Comparison of ENCODE assay signal across 25 cellular contexts in the genomic region with DNA sequence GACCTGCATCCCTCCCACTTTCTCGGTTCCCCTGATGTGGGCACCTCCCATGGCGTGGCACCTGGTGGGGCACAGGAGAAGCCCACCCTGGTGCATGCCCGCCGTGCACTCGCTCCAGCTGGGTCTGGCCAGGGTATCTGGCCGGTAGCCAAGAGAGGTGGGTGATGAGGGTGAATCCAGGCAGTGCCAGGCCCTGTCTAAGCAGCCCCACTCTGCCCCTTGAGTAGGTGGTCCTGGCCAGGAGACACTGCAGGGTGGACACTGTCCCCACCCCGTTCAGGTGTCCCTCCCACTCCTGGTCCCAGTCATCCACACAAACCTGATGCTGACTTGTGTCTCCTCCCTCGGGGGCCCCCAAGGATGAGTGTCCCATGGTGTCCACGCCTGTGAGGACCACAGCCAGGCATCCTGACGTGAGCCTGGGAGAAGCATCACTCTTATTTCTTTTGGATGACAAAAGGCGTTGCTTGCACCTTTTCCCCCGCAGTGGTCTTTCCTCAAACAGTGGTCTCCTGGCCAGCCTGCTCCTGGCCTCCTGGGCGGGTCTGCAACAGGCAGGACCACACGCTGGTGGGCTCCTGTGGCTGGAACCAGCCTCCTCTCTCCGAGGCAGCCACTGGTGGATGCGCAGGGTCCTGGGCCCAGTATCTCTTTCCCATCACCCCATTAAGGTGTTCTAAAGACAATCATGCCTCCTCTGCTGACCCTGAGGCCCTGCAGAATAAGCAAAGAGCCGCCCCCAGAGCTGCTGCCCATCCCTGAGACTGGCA.
"Had no signal": no experiment of that assay in that cellular context is flagged by ENCODE, and none has a peak within 500 bp of the region (broad histone marks: within the 10 kb centered on the region; RNA-seq: fewer than 3 reads in every experiment).

No MANE protein-coding gene starts in this region.

- DNase-seq: activated B cell treated with CpG ODN at 0.5 μM for 24 hours; activated CD4-positive, alpha-beta T cell treated with anti-CD3 and anti-CD28 coated beads for 36 hours; activated CD4-positive, alpha-beta T cell treated with anti-CD3 and anti-CD28 coated beads, Interleukin-2, amount 50 U/mL, for 4 hours; activated naive CD8-positive, alpha-beta T cell treated with anti-CD3 and anti-CD28 coated beads, Interleukin-2, amount 10 ng/mL, durations not matched to agents 7 days and 5 days; cerebellar nuclear complex; cortex of kidney; effector memory CD8-positive, alpha-beta T cell; erythroblast; gastrocnemius medialis; glutamatergic neuron; left cardiac atrium; natural killer cell; stimulated activated CD4-positive, alpha-beta T cell treated with anti-CD3 and anti-CD28 coated beads, Interleukin-15, amount 100 ng/mL, for 24 hours; stimulated activated CD4-positive, alpha-beta T cell treated with anti-CD3 and anti-CD28 coated beads, Interleukin-2, amount 100 ng/mL, for 24 hours; stimulated activated naive B cell treated with anti-CD40 and anti-IgM and Interleukin-4, amounts not matched to agents 10 μg/mL and 1 μg/mL and 100 μg/mL, for 72 hours; stomach; thyroid gland; upper lobe of left lung had no signal

- H3K4me1 ChIP-seq: ascending aorta, gastrocnemius medialis, neural progenitor cell, stomach, thyroid gland, upper lobe of left lung had no signal

- H3K27ac ChIP-seq: ascending aorta, cardiac muscle cell, gastrocnemius medialis, neural progenitor cell, stomach, thyroid gland, upper lobe of left lung had no signal

- H3K9me3 ChIP-seq: ascending aorta, gastrocnemius medialis, stomach, thyroid gland, upper lobe of left lung had no signal

- H3K9me3 Mint-ChIP-seq: activated B cell treated with CpG ODN at 0.5 μM for 24 hours; activated naive CD8-positive, alpha-beta T cell treated with anti-CD3 and anti-CD28 coated beads, Interleukin-2, amount 10 ng/mL, durations not matched to agents 7 days and 5 days; effector memory CD8-positive, alpha-beta T cell; memory B cell; natural killer cell; neural progenitor cell had no signal

- H3K4me1 Mint-ChIP-seq: activated B cell treated with CpG ODN at 0.5 μM for 24 hours; activated naive CD8-positive, alpha-beta T cell treated with anti-CD3 and anti-CD28 coated beads, Interleukin-2, amount 10 ng/mL, durations not matched to agents 7 days and 5 days; memory B cell; natural killer cell; stimulated activated naive B cell treated with anti-CD40 and anti-IgM and Interleukin-4, amounts not matched to agents 10 μg/mL and 1 μg/mL and 100 μg/mL, for 72 hours had no signal

- H3K36me3 ChIP-seq: ascending aorta, cardiac muscle cell, gastrocnemius medialis, neural progenitor cell, stomach, thyroid gland, upper lobe of left lung had no signal

- H3K4me3 ChIP-seq: ascending aorta, cardiac muscle cell, gastrocnemius medialis, neural progenitor cell, smooth muscle cell, stomach, thyroid gland, upper lobe of left lung had no signal

- H3K4me3 Mint-ChIP-seq: activated B cell treated with CpG ODN at 0.5 μM for 24 hours; activated CD4-positive, alpha-beta T cell treated with anti-CD3 and anti-CD28 coated beads for 36 hours; activated naive CD8-positive, alpha-beta T cell treated with anti-CD3 and anti-CD28 coated beads, Interleukin-2, amount 10 ng/mL, durations not matched to agents 7 days and 5 days; brain; effector memory CD8-positive, alpha-beta T cell; memory B cell; natural killer cell; neural progenitor cell; stimulated activated naive B cell treated with anti-CD40 and anti-IgM and Interleukin-4, amounts not matched to agents 10 μg/mL and 1 μg/mL and 100 μg/mL, for 72 hours had no signal

- H3K27ac Mint-ChIP-seq: activated B cell treated with CpG ODN at 0.5 μM for 24 hours; activated CD4-positive, alpha-beta T cell treated with anti-CD3 and anti-CD28 coated beads for 36 hours; activated naive CD8-positive, alpha-beta T cell treated with anti-CD3 and anti-CD28 coated beads, Interleukin-2, amount 10 ng/mL, durations not matched to agents 7 days and 5 days; brain; effector memory CD8-positive, alpha-beta T cell; memory B cell; natural killer cell; neural progenitor cell; progenitor cell of endocrine pancreas; stimulated activated naive B cell treated with anti-CD40 and anti-IgM and Interleukin-4, amounts not matched to agents 10 μg/mL and 1 μg/mL and 100 μg/mL, for 72 hours had no signal

- H3K27me3 ChIP-seq: ascending aorta, cardiac muscle cell, gastrocnemius medialis, neural progenitor cell, thyroid gland, upper lobe of left lung had no signal

- H3K36me3 Mint-ChIP-seq: activated naive CD8-positive, alpha-beta T cell treated with anti-CD3 and anti-CD28 coated beads, Interleukin-2, amount 10 ng/mL, durations not matched to agents 7 days and 5 days; brain; memory B cell; natural killer cell; neural progenitor cell; stimulated activated naive B cell treated with anti-CD40 and anti-IgM and Interleukin-4, amounts not matched to agents 10 μg/mL and 1 μg/mL and 100 μg/mL, for 72 hours had no signal

- H3K27me3 Mint-ChIP-seq: activated B cell treated with CpG ODN at 0.5 μM for 24 hours had no signal

- ATAC-seq: activated CD4-positive, alpha-beta T cell treated with anti-CD3 and anti-CD28 coated beads for 36 hours; effector memory CD8-positive, alpha-beta T cell; gastrocnemius medialis; left cardiac atrium; natural killer cell; stimulated activated naive B cell treated with anti-CD40 and anti-IgM and Interleukin-4, amounts not matched to agents 10 μg/mL and 1 μg/mL and 100 μg/mL, for 72 hours had no signal
